Comparison of ENCODE assay signal across 17 cellular contexts in the genomic region with DNA sequence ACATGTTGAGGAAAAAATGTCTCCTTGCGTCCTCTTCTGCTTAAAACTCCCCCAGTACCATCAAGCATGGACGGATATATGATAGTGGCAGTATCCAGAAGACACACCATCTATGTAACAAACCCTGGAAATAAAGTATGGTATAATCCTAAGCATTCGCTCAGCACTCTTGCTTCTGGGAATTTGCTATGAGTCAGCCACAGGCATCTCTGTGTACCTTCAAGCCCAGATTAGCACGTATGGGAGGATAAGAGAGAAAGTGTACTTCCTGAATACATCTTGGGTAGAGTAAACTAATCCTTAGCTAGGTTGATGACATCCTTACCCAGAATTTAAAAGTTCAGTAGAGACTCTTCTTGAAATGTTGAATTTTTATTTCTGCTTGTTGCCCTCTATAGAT.
DNase-seq lines count a peak whose midpoint lies in the region; FAIRE-seq and TF ChIP-seq lines count a peak whose summit lies in the region.
"Had no signal": no experiment of that assay in that cellular context is flagged by ENCODE, and none has a peak within 500 bp of the region (broad histone marks: within the 10 kb centered on the region; RNA-seq: fewer than 3 reads in every experiment).

No MANE protein-coding gene starts in this region.

- in situ Hi-C loops in brain microvascular endothelial cell (cut with HindIII; ENCODE audit: low pct_ligation_motif_present, low sequenced_read_pairs), result no loop called here

- H3K4me3 ChIP-seq in astrocyte (ENCODE audit: insufficient read depth, low read depth, low read length) (no peak overlapping the region), fibroblast of mammary gland (ENCODE audit: control insufficient read depth, low read depth, low read length) (no peak overlapping the region), mesodermal cell (ENCODE audit: extremely low read depth, insufficient read depth, low read length, poor library complexity, severe bottlenecking) (no peak overlapping the region), brain microvascular endothelial cell (ENCODE audit: low read depth, low read length) (no peak overlapping the region)
- H3K4me3 ChIP-seq: SJCRH30 had no signal

- WGBS in mesodermal cell (ENCODE audit: insufficient coverage in 2 of 2), 2 experiments, result 67% methylated on average over 2 of the region's 4 CpGs; no CpG with 5 or more reads in 1 of the 2 experiments

- H3K27me3 ChIP-seq in astrocyte (ENCODE audit: insufficient read depth, low read length) (no peaks in the 10 kb centered on the region), brain microvascular endothelial cell (replicated peaks) (no peaks in the 10 kb centered on the region)
- H3K27me3 ChIP-seq: SJCRH30 had no signal

- H3K36me3 Mint-ChIP-seq in astrocyte (ENCODE audit: low read depth, unreplicated experiment), result no peaks in the 10 kb centered on the region
- H3K36me3 Mint-ChIP-seq: CD8-positive, alpha-beta memory T cell had no signal

- no peak overlapping the region for H3K4me3 Mint-ChIP-seq in astrocyte (ENCODE audit: unreplicated experiment)
- H3K4me3 Mint-ChIP-seq: CD8-positive, alpha-beta memory T cell had no signal

- H3K27me3 Mint-ChIP-seq in astrocyte (ENCODE audit: low read depth, unreplicated experiment), result no peaks in the 10 kb centered on the region
- H3K27me3 Mint-ChIP-seq: CD8-positive, alpha-beta memory T cell had no signal

- H3K4me1 Mint-ChIP-seq in astrocyte (ENCODE audit: low read depth, unreplicated experiment), result peaks cover 19% of the 10 kb centered on the region
- H3K4me1 Mint-ChIP-seq: CD8-positive, alpha-beta memory T cell had no signal

- no peak overlapping the region for H3K4me2 ChIP-seq in astrocyte (ENCODE audit: low read length)

- no peaks in the 10 kb centered on the region for H3K36me3 ChIP-seq in astrocyte (ENCODE audit: insufficient read depth, low read length)
- H3K36me3 ChIP-seq in mesodermal cell (ENCODE audit: control insufficient read depth, insufficient read depth, low read length), result no peaks in the 10 kb centered on the region
- H3K36me3 ChIP-seq in brain microvascular endothelial cell (replicated peaks), result no peaks in the 10 kb centered on the region
- H3K36me3 ChIP-seq: SJCRH30 had no signal

- peak overlapping the region; percentile 27 for H3K27ac Mint-ChIP-seq in astrocyte (ENCODE audit: unreplicated experiment)
- H3K27ac Mint-ChIP-seq: CD8-positive, alpha-beta memory T cell had no signal

- no peaks in the 10 kb centered on the region for H3K79me2 ChIP-seq in astrocyte (ENCODE audit: insufficient read depth, low read length)

- H3K27ac ChIP-seq in astrocyte (ENCODE audit: low read depth, low read length) (no peak overlapping the region), mesodermal cell (ENCODE audit: low read depth, low read length, severe bottlenecking) (peak overlapping the region; percentile 10), brain microvascular endothelial cell (no peak overlapping the region), substantia nigra (ENCODE audit: low read depth, low read length, poor library complexity, severe bottlenecking) (no peak overlapping the region)
- H3K27ac ChIP-seq: SJCRH30 had no signal

- no peak overlapping the region for H2AFZ ChIP-seq in astrocyte (ENCODE audit: low read depth, low read length)

- no peaks in the 10 kb centered on the region for H4K20me1 ChIP-seq in astrocyte (ENCODE audit: insufficient read depth, low read length)

- no peak for FAIRE-seq in astrocyte (lab: Jason Lieb, UNC)
- FAIRE-seq: RCC 7860 had no signal

- DNase-seq in astrocyte (ENCODE audit: low read depth) (no peak), fibroblast of mammary gland (ENCODE audit: low read depth) (peak; percentile 34), brain microvascular endothelial cell (no peak), substantia nigra (lab: John Stamatoyannopoulos, UW) (no peak), HK-2 (ENCODE audit: unreplicated experiment) (no peak), NCI-H2081 (lab: John Stamatoyannopoulos, UW) (no peak)
- DNase-seq: CD8-positive, alpha-beta memory T cell; DND-41; GF-D8; H7; Karpas-422; NCI-H1930; NCI-H2171 treated with DMSO at 0.1 percent for 48 hours; NCI-H510A treated with DMSO at 0.1 percent for 48 hours had no signal

- no peak overlapping the region for H3K9ac ChIP-seq in astrocyte (ENCODE audit: low read length)

- no peaks in the 10 kb centered on the region for H3K9me3 Mint-ChIP-seq in astrocyte (ENCODE audit: unreplicated experiment)
- H3K9me3 Mint-ChIP-seq: CD8-positive, alpha-beta memory T cell had no signal

- H3K9me3 ChIP-seq in astrocyte (ENCODE audit: insufficient read depth, low read depth, low read length), result no peaks in the 10 kb centered on the region
- no peaks in the 10 kb centered on the region for H3K9me3 ChIP-seq in mesodermal cell (ENCODE audit: control insufficient read depth, low read length)
- H3K9me3 ChIP-seq: SJCRH30 had no signal

- TF ChIP-seq CTCF in astrocyte (IDR thresholded peaks at IDR 0.05; ENCODE audit: insufficient read depth, low read depth, low read length), result no peak
- no peak for TF ChIP-seq CTCF in fibroblast of mammary gland (conservative IDR thresholded peaks at IDR 0.05; ENCODE audit: control insufficient read depth, insufficient read depth, low read depth, low read length)
- TF ChIP-seq CTCF in brain microvascular endothelial cell (IDR thresholded peaks at IDR 0.05; ENCODE audit: low read depth, low read length, missing control alignments), result no peak

- H3K4me1 ChIP-seq in astrocyte (ENCODE audit: insufficient read depth, low read length), result no peaks in the 10 kb centered on the region
- peaks cover 40% of the 10 kb centered on the region for H3K4me1 ChIP-seq in mesodermal cell (ENCODE audit: control insufficient read depth, insufficient read depth, low read length, poor library complexity, severe bottlenecking)
